23 cellular contexts compared by ENCODE assay signal in the genomic region with DNA sequence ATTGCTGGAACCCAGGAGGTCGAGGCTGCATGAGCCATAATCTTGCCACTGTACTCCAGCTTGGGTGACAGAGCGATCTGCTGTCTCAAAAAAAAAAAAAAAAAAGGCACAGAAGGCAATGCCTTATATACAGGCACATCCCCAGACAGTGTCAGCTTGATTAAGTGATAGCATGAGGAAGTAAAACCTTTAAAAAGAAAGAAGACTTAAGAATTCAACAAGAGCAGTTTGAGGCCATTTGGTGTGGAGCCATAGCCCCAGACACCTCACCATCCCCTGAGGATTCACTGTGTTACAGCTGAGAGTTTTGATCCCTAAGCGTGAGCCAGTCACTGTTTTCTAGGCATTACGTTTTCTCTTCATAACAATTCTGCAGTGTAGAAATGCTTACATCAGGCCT. TPM values are rescaled to one million over a fixed set of nuclear protein-coding genes. Genes with fewer than 3 reads are reported as not detected.
A peak's percentile ranks its signal among the peaks of the same experiment; 100 is the strongest.
DNase-seq lines count a peak whose midpoint lies in the region; ATAC-seq, FAIRE-seq and TF ChIP-seq lines count a peak whose summit lies in the region.
"Had no signal": no experiment of that assay in that cellular context is flagged by ENCODE, and none has a peak within 500 bp of the region (broad histone marks: within the 10 kb centered on the region; RNA-seq: fewer than 3 reads in every experiment).

No MANE protein-coding gene starts in this region.

- no peak overlapping the region for H2AFZ ChIP-seq in GM12878 (ENCODE audit: control insufficient read depth, low read depth, low read length)
- H2AFZ ChIP-seq: GM23248 had no signal

- H3K79me2 ChIP-seq in GM12878 (ENCODE audit: control insufficient read depth, insufficient read depth, low read length), result no peaks in the 10 kb centered on the region

- H3K4me1 ChIP-seq in GM12878 (ENCODE audit: control insufficient read depth, insufficient read depth, low read length), result no peaks in the 10 kb centered on the region
- H3K4me1 ChIP-seq: SJSA1 had no signal

- SMC1A ChIA-PET in GM12878 (lab: Charles Lee; ENCODE audit: uncharacterized antibody, unreplicated experiment), result interaction anchor here (0.6 to 1.8 kb wide), 4 partner anchors 10 to 222 kb away, joined by 3 to 4 read pairs (median 4); no protein-coding TSS in a partner anchor

- in situ Hi-C loops in GM12878 (cut with MboI), result no loop called here

- peak; percentile 11 for FAIRE-seq in D721Med (lab: Jason Lieb, UNC)
- no peak for FAIRE-seq in GM12878 (lab: Jason Lieb, UNC)
- FAIRE-seq: A204.1, HepG2, K562 had no signal

- no peak for TF ChIP-seq RAD21 in GM12878 (IDR thresholded peaks at IDR 0.05; ENCODE audit: insufficient read depth, low read depth, low read length)

- no peaks in the 10 kb centered on the region for H4K20me1 ChIP-seq in GM12878 (ENCODE audit: control insufficient read depth, insufficient read depth)

- H3K4me2 ChIP-seq in GM12878 (ENCODE audit: control insufficient read depth, insufficient read depth), result no peak overlapping the region

- no peaks in the 10 kb centered on the region for H3K9me3 ChIP-seq in GM12878 (replicated peaks; ENCODE audit: control insufficient read depth, insufficient read depth, low read length)
- H3K9me3 ChIP-seq: BE2C, HAP-1, MG63, Peyer's patch, SJSA1 had no signal

- H3K27ac ChIP-seq in GM12878 (ENCODE audit: control insufficient read depth, insufficient read depth), result no peak overlapping the region
- H3K27ac ChIP-seq: GM23248, HL-60, Peyer's patch, SJSA1 had no signal

- TF ChIP-seq CTCF in D721Med (IDR thresholded peaks at IDR 0.05; ENCODE audit: insufficient read depth, missing control alignments) (no peak), GM12878 (IDR thresholded peaks at IDR 0.05 in 2 of 3, conservative IDR thresholded peaks at IDR 0.05 in 1 of 3; ENCODE audit: control insufficient read depth in 2 of 3, extremely low read depth in 1 of 3, insufficient read depth in 1 of 3, low read depth in 3 of 3, low read length in 3 of 3) (no peak)

- no TSS peak for BruUV-seq in GM12878 (replicated peaks; lab: Mats Ljungman, UMichigan)

- RAD21 ChIA-PET in GM12878 (lab: Charles Lee; ENCODE audit: unreplicated experiment), result interaction anchor here (1.1 kb wide), 1 partner anchor 13 kb away, joined by 3 read pairs; no protein-coding TSS in a partner anchor

- WGBS in GM12878 (ENCODE audit: insufficient coverage, insufficient replicate concordance, low lambda C conversion rate, missing lambda C conversion rate), result 23% methylated on average over 4 of the region's 4 CpGs

- DNase-seq in NCI-H82 (lab: John Stamatoyannopoulos, UW), result peak; percentile 2
- DNase-seq in NCI-H82 treated with DMSO at 0.1 percent for 48 hours (lab: John Stamatoyannopoulos, UW; ENCODE audit: unreplicated experiment), result no peak
- DNase-seq in D721Med (ENCODE audit: insufficient read length, low spot score), result no peak
- no peak for DNase-seq in GM12878 (ENCODE audit: low read depth, low spot score)
- no peak for DNase-seq in activated CD4-positive, CD25-positive, alpha-beta regulatory T cell (lab: John Stamatoyannopoulos, UW)
- DNase-seq in CD1c-positive myeloid dendritic cell (ENCODE audit: extremely low spot score), result no peak
- no peak for DNase-seq in dermis blood vessel endothelial cell
- DNase-seq: BE2C; CD8-positive, alpha-beta memory T cell; DMS79 treated with DMSO at 0.1 percent for 48 hours; GM23248; MG63; NCI-H1105; NCI-H2081; NCI-H69; Peyer's patch; T-helper 1 cell had no signal

- no peak for TF ChIP-seq EP300 in GM12878 (IDR thresholded peaks at IDR 0.05; ENCODE audit: borderline replicate concordance in 1 of 2, control insufficient read depth in 1 of 2, low read depth in 2 of 2, low read length in 2 of 2)

- POLR2A ChIA-PET in GM12878 (lab: Charles Lee), result interaction anchor here (0.7 to 1.1 kb wide), 2 partner anchors 12 to 178 kb away, joined by 3 to 4 read pairs; no protein-coding TSS in a partner anchor

- TF ChIP-seq POLR2A in GM12878 (IDR thresholded peaks at IDR 0.05; ENCODE audit: low read depth, low read length), result no peak

- peak; percentile 42 for ATAC-seq in GM12878
- ATAC-seq: HepG2, K562 had no signal

- CTCF ChIA-PET in GM12878 (lab: Yijun Ruan, JAX), result interaction anchor here (0.8 kb wide), 1 partner anchor 10 kb away, joined by 3 read pairs; no protein-coding TSS in a partner anchor

- no peaks in the 10 kb centered on the region for H3K36me3 ChIP-seq in GM12878 (ENCODE audit: control insufficient read depth in 2 of 2, insufficient read depth in 2 of 2, low read length in 1 of 2)
- H3K36me3 ChIP-seq: BE2C, HAP-1, Peyer's patch had no signal

- no peak overlapping the region for H3K4me3 ChIP-seq in GM12878
- H3K4me3 ChIP-seq: GM23248, HAP-1, K562, MG63, Peyer's patch, SJSA1 had no signal

- H3K9ac ChIP-seq in GM12878 (ENCODE audit: control insufficient read depth, insufficient read depth, low read length), result no peak overlapping the region
- H3K9ac ChIP-seq: GM23248 had no signal

- intact Hi-C loops in GM12878 (cut with micrococcal nuclease; ENCODE audit: unreplicated experiment), result loop anchor here (10.0 kb wide), 1 partner anchor 288 kb away; no protein-coding TSS in a partner anchor

- no peaks in the 10 kb centered on the region for H3K27me3 ChIP-seq in GM12878 (replicated peaks in 1 of 2; ENCODE audit: control insufficient read depth in 2 of 2, insufficient read depth in 2 of 2, low read length in 1 of 2)
- H3K27me3 ChIP-seq: BE2C, MG63, Peyer's patch, SJSA1 had no signal

TF ChIP-seq in GM12878, 131 proteins besides CTCF, POLR2A, EP300 and RAD21:
- TF ChIP-seq MTA2 (IDR thresholded peaks at IDR 0.05; ENCODE audit: low read depth) (no peak), BCL11A (IDR thresholded peaks at IDR 0.05; ENCODE audit: low read depth, low read length) (no peak), ETV6 (conservative IDR thresholded peaks at IDR 0.05 in 1 of 2, IDR thresholded peaks at IDR 0.05 in 1 of 2; ENCODE audit: borderline replicate concordance in 1 of 2, low read depth in 1 of 2) (no peak), STAT3 (IDR thresholded peaks at IDR 0.05; ENCODE audit: low read depth, low read length) (no peak), HCFC1 (IDR thresholded peaks at IDR 0.05; ENCODE audit: low read length) (no peak)
- TF ChIP-seq, protein P1, sequence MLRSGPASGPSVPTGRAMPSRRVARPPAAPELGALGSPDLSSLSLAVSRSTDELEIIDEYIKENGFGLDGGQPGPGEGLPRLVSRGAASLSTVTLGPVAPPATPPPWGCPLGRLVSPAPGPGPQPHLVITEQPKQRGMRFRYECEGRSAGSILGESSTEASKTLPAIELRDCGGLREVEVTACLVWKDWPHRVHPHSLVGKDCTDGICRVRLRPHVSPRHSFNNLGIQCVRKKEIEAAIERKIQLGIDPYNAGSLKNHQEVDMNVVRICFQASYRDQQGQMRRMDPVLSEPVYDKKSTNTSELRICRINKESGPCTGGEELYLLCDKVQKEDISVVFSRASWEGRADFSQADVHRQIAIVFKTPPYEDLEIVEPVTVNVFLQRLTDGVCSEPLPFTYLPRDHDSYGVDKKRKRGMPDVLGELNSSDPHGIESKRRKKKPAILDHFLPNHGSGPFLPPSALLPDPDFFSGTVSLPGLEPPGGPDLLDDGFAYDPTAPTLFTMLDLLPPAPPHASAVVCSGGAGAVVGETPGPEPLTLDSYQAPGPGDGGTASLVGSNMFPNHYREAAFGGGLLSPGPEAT (IDR thresholded peaks at IDR 0.05; ENCODE audit: low read depth), result no peak
- TF ChIP-seq, protein P2, sequence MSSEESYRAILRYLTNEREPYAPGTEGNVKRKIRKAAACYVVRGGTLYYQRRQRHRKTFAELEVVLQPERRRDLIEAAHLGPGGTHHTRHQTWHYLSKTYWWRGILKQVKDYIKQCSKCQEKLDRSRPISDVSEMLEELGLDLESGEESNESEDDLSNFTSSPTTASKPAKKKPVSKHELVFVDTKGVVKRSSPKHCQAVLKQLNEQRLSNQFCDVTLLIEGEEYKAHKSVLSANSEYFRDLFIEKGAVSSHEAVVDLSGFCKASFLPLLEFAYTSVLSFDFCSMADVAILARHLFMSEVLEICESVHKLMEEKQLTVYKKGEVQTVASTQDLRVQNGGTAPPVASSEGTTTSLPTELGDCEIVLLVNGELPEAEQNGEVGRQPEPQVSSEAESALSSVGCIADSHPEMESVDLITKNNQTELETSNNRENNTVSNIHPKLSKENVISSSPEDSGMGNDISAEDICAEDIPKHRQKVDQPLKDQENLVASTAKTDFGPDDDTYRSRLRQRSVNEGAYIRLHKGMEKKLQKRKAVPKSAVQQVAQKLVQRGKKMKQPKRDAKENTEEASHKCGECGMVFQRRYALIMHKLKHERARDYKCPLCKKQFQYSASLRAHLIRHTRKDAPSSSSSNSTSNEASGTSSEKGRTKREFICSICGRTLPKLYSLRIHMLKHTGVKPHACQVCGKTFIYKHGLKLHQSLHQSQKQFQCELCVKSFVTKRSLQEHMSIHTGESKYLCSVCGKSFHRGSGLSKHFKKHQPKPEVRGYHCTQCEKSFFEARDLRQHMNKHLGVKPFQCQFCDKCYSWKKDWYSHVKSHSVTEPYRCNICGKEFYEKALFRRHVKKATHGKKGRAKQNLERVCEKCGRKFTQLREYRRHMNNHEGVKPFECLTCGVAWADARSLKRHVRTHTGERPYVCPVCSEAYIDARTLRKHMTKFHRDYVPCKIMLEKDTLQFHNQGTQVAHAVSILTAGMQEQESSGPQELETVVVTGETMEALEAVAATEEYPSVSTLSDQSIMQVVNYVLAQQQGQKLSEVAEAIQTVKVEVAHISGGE (CRISPR knock-in tag; IDR thresholded peaks at IDR 0.05), result no peak

RNA-seq across cellular contexts. Expression of a gene that starts 34.8 kb away (rescaled TPM):
- total RNA-seq in GM12878 (2013; cell fraction: nucleolus; rRNA removed), result 16.7 and 17.8 TPM in 2 replicates
- total RNA-seq in GM12878 (2014; rRNA removed) (2.7 and 3.0 TPM in 2 replicates), GM12878 (2014; rRNA removed; fragmentation: Illumina TruSeq; extraction: Trizol) (3.8 and 4.1 TPM in 2 replicates), GM12878 (2021) (5.9 and 6.2 TPM in 2 replicates), dermis blood vessel endothelial cell (9.4 and 11.6 TPM in 2 replicates)
- 0.63 TPM for polyA plus RNA-seq in GM12878 (2011; ENCODE audit: low read depth)
- polyA plus RNA-seq in GM12878 (2011; rRNA removed) (5.7 and 6.1 TPM in 2 replicates), GM12878 (2014; fragmentation: Illumina TruSeq; extraction: Trizol) (5.3 and 6.2 TPM in 2 replicates), GM12878 (2014; fragmentation: Nextera tagmentation; extraction: Ambion mirVana) (1 to 10 TPM; 1.5 to 2.1 TPM), GM12878 (2014; rRNA removed) (4.7 TPM in 2 replicates), GM12878 (2016; fragmentation: Nextera tagmentation; extraction: Ambion mirVana) (under 1 TPM; 0.53 to 0.59 TPM)
- polyA plus RNA-seq in GM12878 (2011; cell fraction: cytosol; rRNA removed), result 4.9 and 5.2 TPM in 2 replicates
- 8.4 and 11.4 TPM in 2 replicates for polyA plus RNA-seq in GM12878 (2011; cell fraction: nucleus; rRNA removed)
- polyA plus RNA-seq in GM12878 (2012), result 0.60 and 0.86 TPM in 2 replicates
- 12.2 and 13.0 TPM in 2 replicates for polyA minus RNA-seq in GM12878 (2011; rRNA and poly(A)+ RNA removed)
- 3.7 and 4.1 TPM in 2 replicates for polyA minus RNA-seq in GM12878 (2011; cell fraction: cytosol; rRNA and poly(A)+ RNA removed)
- 7.5 and 10.0 TPM in 2 replicates for polyA minus RNA-seq in GM12878 (2011; cell fraction: nucleus; rRNA and poly(A)+ RNA removed)
